Comparison of ENCODE assay signal across 12 cellular contexts in the genomic region with DNA sequence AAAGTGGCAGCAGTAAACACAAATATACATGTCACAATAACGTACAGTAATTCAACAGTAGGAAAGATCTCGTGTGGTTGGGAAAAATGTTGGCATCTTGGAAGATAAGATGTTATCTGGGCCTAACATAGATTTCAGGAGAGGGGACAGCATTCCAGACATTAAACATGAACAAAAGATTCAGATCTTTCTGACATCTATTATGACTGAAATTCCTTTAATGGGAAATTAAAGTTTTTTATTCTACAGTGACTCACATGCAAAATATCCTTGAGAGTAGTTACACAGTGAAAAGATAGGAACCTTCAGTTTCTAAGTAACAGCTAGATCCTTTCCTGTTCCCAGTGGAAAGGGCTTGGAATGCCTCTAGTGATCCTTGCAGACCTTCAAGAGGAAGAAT. TPM values are rescaled to one million over a fixed set of nuclear protein-coding genes. Genes with fewer than 3 reads are reported as not detected.
DNase-seq lines count a peak whose midpoint lies in the region; ATAC-seq and TF ChIP-seq lines count a peak whose summit lies in the region.
"Had no signal": no experiment of that assay in that cellular context is flagged by ENCODE, and none has a peak within 500 bp of the region (broad histone marks: within the 10 kb centered on the region; RNA-seq: fewer than 3 reads in every experiment).

No MANE protein-coding gene starts in this region.

- H3K36me3 Mint-ChIP-seq in GM23338 (ENCODE audit: low read depth): peaks cover 12% of the 10 kb centered on the region
- H3K36me3 Mint-ChIP-seq in activated naive CD4-positive, alpha-beta T cell treated with anti-CD3 and anti-CD28 coated beads, Interleukin-2, amount 10 ng/mL, durations not matched to agents 7 days and 5 days: peaks cover 28% of the 10 kb centered on the region

- TF ChIP-seq POLR2A in testis (IDR thresholded peaks at IDR 0.05): no peak

- no peak overlapping the region for H2BK120ac ChIP-seq in mesenchymal stem cell (ENCODE audit: low read depth, low read length)

- H3K9me3 ChIP-seq in mesenchymal stem cell (ENCODE audit: control insufficient read depth, low read length): no peaks in the 10 kb centered on the region
- no peaks in the 10 kb centered on the region for H3K9me3 ChIP-seq in BE2C
- H3K9me3 ChIP-seq in testis: no peaks in the 10 kb centered on the region
- H3K9me3 ChIP-seq: ovary had no signal

- H3K18ac ChIP-seq in mesenchymal stem cell (ENCODE audit: low read depth in 1 of 2, low read length in 2 of 2): no peak overlapping the region

- peak overlapping the region; percentile 54 for H3K9ac ChIP-seq in mesenchymal stem cell (ENCODE audit: low read length)

- peaks cover 8% of the 10 kb centered on the region for H4K20me1 ChIP-seq in GM23338 (replicated peaks; ENCODE audit: insufficient read depth)

- H3K27ac ChIP-seq in mesenchymal stem cell (ENCODE audit: low read length, poor library complexity, severe bottlenecking) (peak overlapping the region; percentile 50), GM23338 (ENCODE audit: low read depth) (no peak overlapping the region), testis (no peak overlapping the region)
- H3K27ac ChIP-seq: coronary artery, ovary had no signal

- intact Hi-C loops in testis (cut with DNase I; ENCODE audit: low total_unique reads): no loop called here

- H4K8ac ChIP-seq in mesenchymal stem cell (ENCODE audit: low read length): no peak overlapping the region

- H2BK15ac ChIP-seq in mesenchymal stem cell (ENCODE audit: low read depth, poor library complexity, severe bottlenecking): no peak overlapping the region

- no peaks in the 10 kb centered on the region for H3K9me2 ChIP-seq in GM23338 (ENCODE audit: insufficient read depth)

- peaks cover 6 to 38% of the 10 kb centered on the region in 2 experiments for H3K36me3 ChIP-seq in mesenchymal stem cell (ENCODE audit: control insufficient read depth in 1 of 2, insufficient read depth in 2 of 2, low read depth in 1 of 2, low read length in 2 of 2)
- H3K36me3 ChIP-seq in GM23338 (ENCODE audit: insufficient read depth): peaks cover 7% of the 10 kb centered on the region; the same call in 1 of the 2 replicates
- H3K36me3 ChIP-seq in BE2C: peaks cover 31% of the 10 kb centered on the region
- no peaks in the 10 kb centered on the region for H3K36me3 ChIP-seq in testis (ENCODE audit: low read depth, missing control alignments)
- H3K36me3 ChIP-seq: ovary had no signal

- DNase-seq in AG10803 (ENCODE audit: low read depth) (peak; percentile 49), M059J (ENCODE audit: low read depth) (peak; percentile 75), cardiac fibroblast (ENCODE audit: low read depth in 2 of 2) (peak; percentile 34 to 67), mesenchymal stem cell (peak; percentile 54), GM23338 (ENCODE audit: low spot score) (no peak), BE2C (no peak), testis (no peak)
- DNase-seq in activated naive CD4-positive, alpha-beta T cell treated with anti-CD3 and anti-CD28 coated beads, Interleukin-2, amount 10 ng/mL, durations not matched to agents 7 days and 5 days: no peak
- DNase-seq: activated CD4-positive, alpha-beta T cell treated with anti-CD3 and anti-CD28 coated beads for 1 hour; NCI-H1694; ovary had no signal

- no peaks in the 10 kb centered on the region for H3K4me1 Mint-ChIP-seq in GM23338
- peaks cover 20% of the 10 kb centered on the region for H3K4me1 Mint-ChIP-seq in activated naive CD4-positive, alpha-beta T cell treated with anti-CD3 and anti-CD28 coated beads, Interleukin-2, amount 10 ng/mL, durations not matched to agents 7 days and 5 days

- peaks cover 23% of the 10 kb centered on the region for H3K79me2 ChIP-seq in GM23338 (replicated peaks; ENCODE audit: insufficient read depth)

- no peak overlapping the region for H4K91ac ChIP-seq in mesenchymal stem cell (ENCODE audit: low read length)

- peaks cover 1% of the 10 kb centered on the region for H3K4me1 ChIP-seq in mesenchymal stem cell (ENCODE audit: control insufficient read depth, insufficient read depth, low read depth, low read length)
- H3K4me1 ChIP-seq in GM23338 (ENCODE audit: insufficient read depth): no peaks in the 10 kb centered on the region
- H3K4me1 ChIP-seq in BE2C: peaks cover 17% of the 10 kb centered on the region
- H3K4me1 ChIP-seq in testis: no peaks in the 10 kb centered on the region

- no peak overlapping the region for H2AK5ac ChIP-seq in mesenchymal stem cell (ENCODE audit: low read length, severe bottlenecking)

- H3K27me3 ChIP-seq in mesenchymal stem cell (ENCODE audit: control insufficient read depth in 1 of 2, insufficient read depth in 1 of 2, low read length in 2 of 2) (no peaks in the 10 kb centered on the region), GM23338 (ENCODE audit: insufficient read depth) (no peaks in the 10 kb centered on the region), BE2C (no peaks in the 10 kb centered on the region), testis (no peaks in the 10 kb centered on the region)
- H3K27me3 ChIP-seq: ovary had no signal

- no peak overlapping the region for H3K4ac ChIP-seq in mesenchymal stem cell (ENCODE audit: low read depth in 1 of 2, low read length in 2 of 2)

- no CpG with 5 or more reads among the region's 2 CpGs for WGBS in mesenchymal stem cell
- WGBS in testis, 2 donors: 57 to 68% methylated on average over 2 of the region's 2 CpGs

- H3K4me2 ChIP-seq in mesenchymal stem cell (ENCODE audit: low read length, poor library complexity, severe bottlenecking): no peak overlapping the region
- H3K4me2 ChIP-seq in GM23338: no peak overlapping the region

- H3K14ac ChIP-seq in mesenchymal stem cell (ENCODE audit: low read length in 2 of 2): no peak overlapping the region

- H2AFZ ChIP-seq in mesenchymal stem cell (ENCODE audit: low read depth, low read length) (no peak overlapping the region), GM23338 (no peak overlapping the region)

- H3K27me3 Mint-ChIP-seq in GM23338 (ENCODE audit: insufficient read depth, low read depth, poor library complexity): no peaks in the 10 kb centered on the region
- H3K27me3 Mint-ChIP-seq in activated naive CD4-positive, alpha-beta T cell treated with anti-CD3 and anti-CD28 coated beads, Interleukin-2, amount 10 ng/mL, durations not matched to agents 7 days and 5 days: no peaks in the 10 kb centered on the region

- no peak overlapping the region for H3K27ac Mint-ChIP-seq in GM23338
- H3K27ac Mint-ChIP-seq in activated naive CD4-positive, alpha-beta T cell treated with anti-CD3 and anti-CD28 coated beads, Interleukin-2, amount 10 ng/mL, durations not matched to agents 7 days and 5 days: no peak overlapping the region

- H3K4me3 ChIP-seq in AG10803 (ENCODE audit: low read length) (no peak overlapping the region), cardiac fibroblast (replicated peaks in 1 of 2; ENCODE audit: low read depth in 2 of 2, low read length in 2 of 2) (no peak overlapping the region), mesenchymal stem cell (ENCODE audit: insufficient read depth in 1 of 2, low read depth in 1 of 2, low read length in 2 of 2) (no peak overlapping the region), GM23338 (no peak overlapping the region), BE2C (ENCODE audit: low read depth, low read length) (no peak overlapping the region), testis (no peak overlapping the region)
- H3K4me3 ChIP-seq: coronary artery, ovary had no signal

- TF ChIP-seq CTCF in AG10803 (conservative IDR thresholded peaks at IDR 0.05; ENCODE audit: low read length) (no peak), cardiac fibroblast (IDR thresholded peaks at IDR 0.05; ENCODE audit: low read depth, low read length) (no peak), GM23338 (conservative IDR thresholded peaks at IDR 0.05; ENCODE audit: low read depth in 2 of 2) (no peak), BE2C (IDR thresholded peaks at IDR 0.05; ENCODE audit: low read depth, low read length) (no peak), testis (IDR thresholded peaks at IDR 0.05) (no peak)

- H3K4me3 Mint-ChIP-seq in GM23338: no peak overlapping the region
- no peak overlapping the region for H3K4me3 Mint-ChIP-seq in activated naive CD4-positive, alpha-beta T cell treated with anti-CD3 and anti-CD28 coated beads, Interleukin-2, amount 10 ng/mL, durations not matched to agents 7 days and 5 days

- no peaks in the 10 kb centered on the region for H3F3A ChIP-seq in GM23338 (replicated peaks; ENCODE audit: low read depth)

- peaks cover 5% of the 10 kb centered on the region for H3K79me1 ChIP-seq in mesenchymal stem cell (replicated peaks; ENCODE audit: low read length, poor library complexity, severe bottlenecking)

- CTCF ChIA-PET in activated naive CD4-positive, alpha-beta T cell treated with anti-CD3 and anti-CD28 coated beads, Interleukin-2, amount 10 ng/mL, durations not matched to agents 7 days and 5 days (lab: Charles Lee): no interaction called here

- H3K23ac ChIP-seq in mesenchymal stem cell (ENCODE audit: low read length in 2 of 2): no peak overlapping the region

- H3K9me3 Mint-ChIP-seq in GM23338: no peaks in the 10 kb centered on the region
- no peaks in the 10 kb centered on the region for H3K9me3 Mint-ChIP-seq in activated naive CD4-positive, alpha-beta T cell treated with anti-CD3 and anti-CD28 coated beads, Interleukin-2, amount 10 ng/mL, durations not matched to agents 7 days and 5 days

- H2BK12ac ChIP-seq in mesenchymal stem cell (ENCODE audit: low read length in 2 of 2): no peak overlapping the region

- no peak for ATAC-seq in GM23338

- H2BK5ac ChIP-seq in mesenchymal stem cell (ENCODE audit: low read depth, low read length, poor library complexity, severe bottlenecking): no peak overlapping the region

RNA-seq across cellular contexts. Expression of gene NDUFB5, which starts 9.2 kb away (rescaled TPM):
- 237 and 307 TPM in 2 replicates for total RNA-seq in M059J (2014; rRNA removed; shearing (Covaris generic))
- polyA plus RNA-seq in mesenchymal stem cell (2013, experiment 1 of 2): 80.4 TPM
- 85.2 TPM for polyA plus RNA-seq in mesenchymal stem cell (2013, experiment 2 of 2)
- 65.4 and 74.9 TPM in 2 replicates for total RNA-seq in GM23338 (2014; rRNA removed; shearing (Covaris generic))
- 101 and 113 TPM in 2 replicates for polyA plus RNA-seq in GM23338 (2016; fragmentation: Nextera tagmentation; extraction: Ambion mirVana)
- polyA plus RNA-seq in BE2C (2012; ENCODE audit: insufficient read depth, insufficient read length, low read depth): 174 TPM
- total RNA-seq in testis: 10 to 100 TPM; 70.4 to 88.1 TPM
- polyA plus RNA-seq in testis (ENCODE audit: insufficient read depth, low read depth, low replicate concordance): 138 TPM

RNA-seq across cellular contexts. Expression of gene MRPL47, which starts 9.4 kb away (rescaled TPM):
- total RNA-seq in M059J (2014; rRNA removed; shearing (Covaris generic)): 83.0 and 112 TPM in 2 replicates
- polyA plus RNA-seq in mesenchymal stem cell (2013, experiment 1 of 2): 82.8 TPM
- 83.1 TPM for polyA plus RNA-seq in mesenchymal stem cell (2013, experiment 2 of 2)
- 45.5 and 46.7 TPM in 2 replicates for total RNA-seq in GM23338 (2014; rRNA removed; shearing (Covaris generic))
- 212 and 229 TPM in 2 replicates for polyA plus RNA-seq in GM23338 (2016; fragmentation: Nextera tagmentation; extraction: Ambion mirVana)
- 49.1 TPM for polyA plus RNA-seq in BE2C (2012; ENCODE audit: insufficient read depth, insufficient read length, low read depth)
- total RNA-seq in testis: 10 to 100 TPM; 30.0 to 36.1 TPM
- polyA plus RNA-seq in testis (ENCODE audit: insufficient read depth, low read depth, low replicate concordance): 88.6 TPM

RNA-seq across cellular contexts. Expression of gene USP13, which starts 39.0 kb away (rescaled TPM):
- total RNA-seq in M059J (2014; rRNA removed; shearing (Covaris generic)): 14.3 and 15.6 TPM in 2 replicates
- 7.2 TPM for polyA plus RNA-seq in mesenchymal stem cell (2013, experiment 1 of 2)
- 7.0 TPM for polyA plus RNA-seq in mesenchymal stem cell (2013, experiment 2 of 2)
- total RNA-seq in GM23338 (2014; rRNA removed; shearing (Covaris generic)): 13.2 and 22.7 TPM in 2 replicates
- 8.9 and 9.6 TPM in 2 replicates for polyA plus RNA-seq in GM23338 (2016; fragmentation: Nextera tagmentation; extraction: Ambion mirVana)
- 7.5 TPM for polyA plus RNA-seq in BE2C (2012; ENCODE audit: insufficient read depth, insufficient read length, low read depth)
- total RNA-seq in testis: 10 to 100 TPM; 42.0 to 50.3 TPM
- polyA plus RNA-seq in testis (ENCODE audit: insufficient read depth, low read depth, low replicate concordance): 17.6 TPM

RNA-seq across cellular contexts. Expression of gene ACTL6A, which starts 51.1 kb away (rescaled TPM):
- total RNA-seq in M059J (2014; rRNA removed; shearing (Covaris generic)): 200 and 265 TPM in 2 replicates
- polyA plus RNA-seq in mesenchymal stem cell (2013, experiment 1 of 2): 24.3 TPM
- 27.2 TPM for polyA plus RNA-seq in mesenchymal stem cell (2013, experiment 2 of 2)
- 117 and 205 TPM in 2 replicates for total RNA-seq in GM23338 (2014; rRNA removed; shearing (Covaris generic))
- polyA plus RNA-seq in GM23338 (2016; fragmentation: Nextera tagmentation; extraction: Ambion mirVana) (125 and 152 TPM in 2 replicates), testis (ENCODE audit: insufficient read depth, low read depth, low replicate concordance) (143 TPM)
- polyA plus RNA-seq in BE2C (2012; ENCODE audit: insufficient read depth, insufficient read length, low read depth): 84.5 TPM
- total RNA-seq in testis: 10 to 100 TPM; 68.4 to 84.4 TPM

Comparison
In these comparisons a context has a peak if more than half of its experiments do, and no peak if none do; other contexts are left out.
1. DNase-seq: peak in AG10803 (single experiment), M059J (single experiment), cardiac fibroblast (2 of 2) and mesenchymal stem cell (single experiment); none in GM23338 (single experiment), BE2C (single experiment), activated naive CD4-positive, alpha-beta T cell treated with anti-CD3 and anti-CD28 coated beads, Interleukin-2, amount 10 ng/mL, durations not matched to agents 7 days and 5 days (single experiment) and testis (single experiment).